ENCODE assay signal across 15 cellular contexts in the genomic region with DNA sequence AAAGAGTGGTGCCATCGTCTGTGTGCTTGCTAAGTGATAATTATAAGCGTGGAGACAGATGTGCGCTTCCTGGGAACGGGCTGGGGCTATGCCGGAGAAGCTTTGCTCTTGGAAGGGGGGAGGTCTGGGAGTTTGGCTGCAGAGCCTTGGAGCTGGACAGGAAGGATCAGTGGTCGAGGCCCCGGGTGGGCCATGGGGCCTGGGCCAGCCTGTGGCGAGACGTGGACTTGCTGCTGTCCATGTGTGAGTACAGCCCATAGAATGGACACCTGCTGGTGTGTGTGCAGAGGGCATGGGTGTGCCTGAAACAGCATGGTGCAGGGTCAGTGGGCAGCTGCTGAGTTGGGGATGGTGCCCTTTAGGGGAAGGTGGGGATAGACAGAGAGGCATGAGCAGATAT.
"Had no signal": no experiment of that assay in that cellular context is flagged by ENCODE, and none has a peak within 500 bp of the region (broad histone marks: within the 10 kb centered on the region; RNA-seq: fewer than 3 reads in every experiment).

No MANE protein-coding gene starts in this region.

- H3K36me3 ChIP-seq: esophagus squamous epithelium, sigmoid colon, thyroid gland had no signal

- H3K9me3 Mint-ChIP-seq: activated B cell treated with CpG ODN at 0.5 μM for 24 hours had no signal

- H3K4me1 ChIP-seq: esophagus squamous epithelium, parathyroid adenoma, spleen, thyroid gland had no signal

- H3K27ac ChIP-seq: esophagus squamous epithelium, hepatocyte, neutrophil, parathyroid adenoma, sigmoid colon, spleen, thyroid gland had no signal

- DNase-seq: activated B cell treated with CpG ODN at 0.5 μM for 24 hours; activated CD8-positive, alpha-beta memory T cell treated with anti-CD3 and anti-CD28 coated beads, Interleukin-2, amount 50 U/mL, for 4 hours; effector CD8-positive, alpha-beta T cell; esophagus squamous epithelium; islet precursor cell; midbrain; sigmoid colon; stimulated activated CD4-positive, alpha-beta T cell treated with anti-CD3 and anti-CD28 coated beads, Interleukin-1b, Interleukin-23, amount 100 ng/mL, for 48 hours; thyroid gland had no signal

- H3K9me3 ChIP-seq: esophagus squamous epithelium, neutrophil, sigmoid colon, spleen, thyroid gland had no signal

- H3K27ac Mint-ChIP-seq: activated B cell treated with CpG ODN at 0.5 μM for 24 hours had no signal

- ATAC-seq: left lobe of liver, SK-N-SH treated with all-trans-retinoic acid at 6 μM for 48 hours had no signal

- H3K4me1 Mint-ChIP-seq: activated B cell treated with CpG ODN at 0.5 μM for 24 hours had no signal

- H3K4me3 Mint-ChIP-seq: activated B cell treated with CpG ODN at 0.5 μM for 24 hours had no signal

- H3K4me3 ChIP-seq: esophagus squamous epithelium, hepatocyte, sigmoid colon, spleen, thyroid gland had no signal

- H3K27me3 ChIP-seq: hepatocyte, neutrophil, sigmoid colon, spleen, thyroid gland had no signal
